15 cellular contexts compared by ENCODE assay signal in genomic region chrX:118884552-118885138, GRCh38.
"Had no signal": no experiment of that assay in that cellular context is flagged by ENCODE, and none has a peak within 500 bp of the region (broad histone marks: within the 10 kb centered on the region; RNA-seq: fewer than 3 reads in every experiment).

No MANE protein-coding gene starts in this region.

- H3K36me3 ChIP-seq: left ventricle myocardium inferior, ovary, thoracic aorta had no signal

- H3K9me3 ChIP-seq: left ventricle myocardium inferior, ovary, thoracic aorta had no signal

- DNase-seq: activated CD4-positive, alpha-beta T cell treated with anti-CD3 and anti-CD28 coated beads for 36 hours; activated CD8-positive, alpha-beta memory T cell treated with anti-CD3 and anti-CD28 coated beads, Interleukin-2, amount 50 U/mL, for 48 hours; activated CD8-positive, alpha-beta T cell treated with anti-CD3 and anti-CD28 coated beads, Interleukin-2, amount 10 ng/mL, durations not matched to agents 7 days and 5 days; activated naive CD4-positive, alpha-beta T cell treated with Interleukin-2 at 50 U/mL for 16 hours; foreskin keratinocyte; islet precursor cell; left ventricle myocardium inferior; mesenchymal stem cell; ovary; stimulated activated CD4-positive, alpha-beta T cell treated with anti-CD3 and anti-CD28 coated beads, Interleukin-15, amount 100 ng/mL, for 24 hours; stimulated activated CD4-positive, alpha-beta T cell treated with anti-CD3 and anti-CD28 coated beads, Interleukin-4, amount 100 ng/mL, for 24 hours; stimulated activated naive CD8-positive, alpha-beta T cell treated with anti-CD3 and anti-CD28 coated beads, Interleukin-15, amount 100 ng/mL, for 72 hours; T1000 had no signal

- ATAC-seq: activated CD4-positive, alpha-beta T cell treated with anti-CD3 and anti-CD28 coated beads for 36 hours; activated CD8-positive, alpha-beta T cell treated with anti-CD3 and anti-CD28 coated beads, Interleukin-2, amount 10 ng/mL, durations not matched to agents 7 days and 5 days; foreskin keratinocyte; stimulated activated naive CD8-positive, alpha-beta T cell treated with anti-CD3 and anti-CD28 coated beads, Interleukin-15, amount 100 ng/mL, for 72 hours had no signal

- H3K4me1 ChIP-seq: foreskin keratinocyte, left ventricle myocardium inferior had no signal

- H3K27ac ChIP-seq: foreskin keratinocyte, left ventricle myocardium inferior, ovary, thoracic aorta, VCaP had no signal

- H3K4me3 ChIP-seq: left ventricle myocardium inferior, ovary, thoracic aorta had no signal

- H3K27me3 ChIP-seq: foreskin keratinocyte, ovary had no signal
